In the genomic region with DNA sequence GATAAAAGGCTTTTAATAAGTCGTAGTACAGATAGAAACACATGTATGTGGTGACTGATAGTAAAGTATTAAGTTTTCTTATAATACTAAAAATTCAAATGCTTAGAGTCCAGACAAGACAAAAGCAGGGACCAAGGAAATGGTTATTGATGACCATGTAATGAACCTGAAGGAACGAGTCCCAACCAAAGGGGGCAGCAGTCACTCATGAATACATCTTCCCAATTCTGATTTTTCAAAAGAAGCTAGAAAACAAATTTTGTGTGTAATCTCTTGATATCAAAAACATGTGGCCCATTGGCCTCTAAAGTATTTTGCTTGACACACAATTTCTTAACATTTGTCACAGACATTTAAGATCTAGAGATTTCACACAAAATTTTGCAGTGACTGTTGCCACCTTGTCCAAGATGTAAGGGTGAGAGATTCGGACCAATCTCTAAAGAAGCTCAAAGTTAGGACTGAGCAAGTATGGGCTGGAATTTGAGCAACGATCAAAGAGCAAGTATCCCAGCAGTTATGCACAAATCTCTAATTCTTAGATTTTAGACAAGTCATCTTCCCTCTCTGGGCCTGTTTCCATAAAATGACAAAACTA, we compare ENCODE assay signal across 1 cellular context.
TF ChIP-seq lines count a peak whose summit lies in the region.

No MANE protein-coding gene starts in this region.

TF ChIP-seq in WTC11, 78 proteins besides CTCF, POLR2A, EP300 and RAD21 (continued from another document):
- TF ChIP-seq, protein P1, sequence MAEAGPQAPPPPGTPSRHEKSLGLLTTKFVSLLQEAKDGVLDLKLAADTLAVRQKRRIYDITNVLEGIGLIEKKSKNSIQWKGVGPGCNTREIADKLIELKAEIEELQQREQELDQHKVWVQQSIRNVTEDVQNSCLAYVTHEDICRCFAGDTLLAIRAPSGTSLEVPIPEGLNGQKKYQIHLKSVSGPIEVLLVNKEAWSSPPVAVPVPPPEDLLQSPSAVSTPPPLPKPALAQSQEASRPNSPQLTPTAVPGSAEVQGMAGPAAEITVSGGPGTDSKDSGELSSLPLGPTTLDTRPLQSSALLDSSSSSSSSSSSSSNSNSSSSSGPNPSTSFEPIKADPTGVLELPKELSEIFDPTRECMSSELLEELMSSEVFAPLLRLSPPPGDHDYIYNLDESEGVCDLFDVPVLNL (CRISPR knock-in tag; IDR thresholded peaks at IDR 0.05; ENCODE audit: borderline replicate concordance, low read depth), result no peak
- TF ChIP-seq ARID4B (CRISPR knock-in tag; IDR thresholded peaks at IDR 0.05; ENCODE audit: borderline replicate concordance), result no peak
